11 cellular contexts compared by ENCODE assay signal in the genomic region with DNA sequence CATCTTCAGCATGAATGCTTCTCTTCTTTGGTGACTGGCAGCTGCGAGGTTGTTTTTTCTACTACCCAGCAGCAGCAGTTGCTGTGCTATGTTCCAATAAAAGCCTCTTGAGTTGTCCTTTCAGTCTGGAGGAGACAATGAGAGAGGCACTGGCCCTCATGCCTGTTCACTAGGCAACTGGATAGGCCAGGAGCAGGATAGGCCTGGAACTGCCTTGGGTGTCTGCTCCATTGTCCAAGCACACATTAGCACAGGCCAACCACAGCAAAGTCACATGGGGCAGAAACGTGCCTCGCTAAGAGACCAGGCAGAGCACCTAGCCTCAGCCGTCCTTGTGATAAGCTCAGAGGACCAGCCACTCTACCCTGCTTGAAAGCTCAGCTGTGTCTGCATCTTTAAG.
DNase-seq lines count a peak whose midpoint lies in the region; ATAC-seq and TF ChIP-seq lines count a peak whose summit lies in the region.
"Had no signal": no experiment of that assay in that cellular context is flagged by ENCODE, and none has a peak within 500 bp of the region (broad histone marks: within the 10 kb centered on the region; RNA-seq: fewer than 3 reads in every experiment).

No MANE protein-coding gene starts in this region.

- peak overlapping the region; percentile 1 for H3K4me3 Mint-ChIP-seq in glutamatergic neuron (ENCODE audit: unreplicated experiment)
- H3K4me3 Mint-ChIP-seq in T-helper 2 cell treated with Interferon-gamma antibody and Interleukin-4, amounts not matched to agents 5 μg/mL and 100 μg/mL, for 36 hours = no peak overlapping the region
- H3K4me3 Mint-ChIP-seq in naive thymus-derived CD4-positive, alpha-beta T cell = no peak overlapping the region
- H3K4me3 Mint-ChIP-seq: activated T-cell treated with anti-CD3 and anti-CD28 coated beads, Interleukin-2, amount 50 U/mL, for 24 hours; nephron progenitor cell had no signal

- CTCF ChIA-PET in naive thymus-derived CD4-positive, alpha-beta T cell (lab: Charles Lee) = interaction anchor here (1.2 to 3.4 kb wide), 2 partner anchors 9 kb away, joined by 3 to 11 read pairs; no protein-coding TSS in a partner anchor

- no peaks in the 10 kb centered on the region for H3K36me3 ChIP-seq in naive thymus-derived CD4-positive, alpha-beta T cell (ENCODE audit: control insufficient read depth in 2 of 3, insufficient read depth in 3 of 3, low read length in 3 of 3)
- H3K36me3 ChIP-seq: BLaER1 had no signal

- no peaks in the 10 kb centered on the region for H3K36me3 Mint-ChIP-seq in glutamatergic neuron (ENCODE audit: unreplicated experiment)
- H3K36me3 Mint-ChIP-seq in T-helper 2 cell treated with Interferon-gamma antibody and Interleukin-4, amounts not matched to agents 5 μg/mL and 100 μg/mL, for 36 hours (ENCODE audit: low read depth) = no peaks in the 10 kb centered on the region
- H3K36me3 Mint-ChIP-seq in naive thymus-derived CD4-positive, alpha-beta T cell = no peaks in the 10 kb centered on the region

- POLR2A ChIA-PET in naive thymus-derived CD4-positive, alpha-beta T cell (lab: Charles Lee) = interaction anchor here (0.8 to 2.1 kb wide), 2 partner anchors 8 to 115 kb away, joined by 3 to 8 read pairs; no protein-coding TSS in a partner anchor

- H3K27ac ChIP-seq in naive thymus-derived CD4-positive, alpha-beta T cell (ENCODE audit: low read depth, low read length) = no peak overlapping the region
- H3K27ac ChIP-seq: BLaER1 had no signal

- H3K4me3 ChIP-seq in naive thymus-derived CD4-positive, alpha-beta T cell (ENCODE audit: low read length) = no peak overlapping the region
- H3K4me3 ChIP-seq: BLaER1 had no signal

- no peaks in the 10 kb centered on the region for H3K9me3 ChIP-seq in naive thymus-derived CD4-positive, alpha-beta T cell (ENCODE audit: control insufficient read depth in 2 of 3, low read length in 3 of 3)
- H3K9me3 ChIP-seq: BLaER1 had no signal

- no peaks in the 10 kb centered on the region for H3K4me1 ChIP-seq in naive thymus-derived CD4-positive, alpha-beta T cell (ENCODE audit: control insufficient read depth in 2 of 2, insufficient read depth in 2 of 2, low read length in 2 of 2)

- H3K4me1 Mint-ChIP-seq in glutamatergic neuron (ENCODE audit: low read depth, unreplicated experiment) = peaks cover 78% of the 10 kb centered on the region
- peaks cover 9% of the 10 kb centered on the region for H3K4me1 Mint-ChIP-seq in T-helper 2 cell treated with Interferon-gamma antibody and Interleukin-4, amounts not matched to agents 5 μg/mL and 100 μg/mL, for 36 hours (ENCODE audit: low read depth)
- H3K4me1 Mint-ChIP-seq in naive thymus-derived CD4-positive, alpha-beta T cell = peaks cover 0 to 21% (median 0%) of the 10 kb centered on the region in 7 donors

- H3K27me3 Mint-ChIP-seq in glutamatergic neuron (ENCODE audit: unreplicated experiment) = peaks cover 2% of the 10 kb centered on the region
- H3K27me3 Mint-ChIP-seq in T-helper 2 cell treated with Interferon-gamma antibody and Interleukin-4, amounts not matched to agents 5 μg/mL and 100 μg/mL, for 36 hours (ENCODE audit: low read depth) = no peaks in the 10 kb centered on the region
- no peaks in the 10 kb centered on the region for H3K27me3 Mint-ChIP-seq in naive thymus-derived CD4-positive, alpha-beta T cell
- H3K27me3 Mint-ChIP-seq: activated T-cell treated with anti-CD3 and anti-CD28 coated beads, Interleukin-2, amount 50 U/mL, for 24 hours had no signal

- intact Hi-C loops in naive thymus-derived CD4-positive, alpha-beta T cell (cut with micrococcal nuclease) = no loop called here

- no peak for ATAC-seq in GM21737 (IDR thresholded peaks at IDR 0.05; ENCODE audit: unreplicated experiment)
- no peak for ATAC-seq in naive thymus-derived CD4-positive, alpha-beta T cell

- no peaks in the 10 kb centered on the region for H3K27me3 ChIP-seq in naive thymus-derived CD4-positive, alpha-beta T cell (ENCODE audit: control insufficient read depth in 2 of 2, insufficient read depth in 2 of 2, low read length in 2 of 2)
- H3K27me3 ChIP-seq: BLaER1 had no signal

- H3K27ac Mint-ChIP-seq in glutamatergic neuron (ENCODE audit: unreplicated experiment) = peak overlapping the region; percentile 97
- no peak overlapping the region for H3K27ac Mint-ChIP-seq in T-helper 2 cell treated with Interferon-gamma antibody and Interleukin-4, amounts not matched to agents 5 μg/mL and 100 μg/mL, for 36 hours
- H3K27ac Mint-ChIP-seq in naive thymus-derived CD4-positive, alpha-beta T cell = no peak overlapping the region
- H3K27ac Mint-ChIP-seq: activated T-cell treated with anti-CD3 and anti-CD28 coated beads, Interleukin-2, amount 50 U/mL, for 24 hours; nephron progenitor cell had no signal

- TF ChIP-seq CTCF in glutamatergic neuron (IDR thresholded peaks at IDR 0.05; ENCODE audit: partially characterized antibody, unreplicated experiment) = no peak

- DNase-seq in DMS79 (lab: John Stamatoyannopoulos, UW) (peak; percentile 93), NCI-H345 treated with DMSO at 0.1 percent for 48 hours (lab: John Stamatoyannopoulos, UW; ENCODE audit: unreplicated experiment) (peak; percentile 60), glutamatergic neuron (peak; percentile 74), nucleus accumbens (lab: John Stamatoyannopoulos, UW) (peak in 51 of 56 donors; percentile 15 to 85 (median 57))
- no peak for DNase-seq in activated T-cell treated with anti-CD3 and anti-CD28 coated beads, Interleukin-2, amount 50 U/mL, for 48 hours
- DNase-seq in T-helper 2 cell treated with Interferon-gamma antibody and Interleukin-4, amounts not matched to agents 5 μg/mL and 100 μg/mL, for 36 hours (ENCODE audit: low spot score) = no peak
- DNase-seq in naive thymus-derived CD4-positive, alpha-beta T cell = no peak
- DNase-seq: activated T-cell treated with anti-CD3 and anti-CD28 coated beads, Interleukin-2, amount 50 U/mL, for 24 hours; nephron progenitor cell had no signal

- H3K9me3 Mint-ChIP-seq in glutamatergic neuron (ENCODE audit: unreplicated experiment) = peaks cover 9% of the 10 kb centered on the region
- H3K9me3 Mint-ChIP-seq in T-helper 2 cell treated with Interferon-gamma antibody and Interleukin-4, amounts not matched to agents 5 μg/mL and 100 μg/mL, for 36 hours = no peaks in the 10 kb centered on the region
- H3K9me3 Mint-ChIP-seq in naive thymus-derived CD4-positive, alpha-beta T cell = no peaks in the 10 kb centered on the region
- H3K9me3 Mint-ChIP-seq: activated T-cell treated with anti-CD3 and anti-CD28 coated beads, Interleukin-2, amount 50 U/mL, for 24 hours; nephron progenitor cell had no signal

Comparison
In these comparisons a context has a peak if more than half of its experiments do, and no peak if none do; other contexts are left out.
1. DNase-seq: peak in DMS79 (single experiment), NCI-H345 treated with DMSO at 0.1 percent for 48 hours (single experiment), glutamatergic neuron (single experiment) and nucleus accumbens (51 of 56); none in activated T-cell treated with anti-CD3 and anti-CD28 coated beads, Interleukin-2, amount 50 U/mL, for 48 hours (0 of 2), T-helper 2 cell treated with Interferon-gamma antibody and Interleukin-4, amounts not matched to agents 5 μg/mL and 100 μg/mL, for 36 hours (single experiment) and naive thymus-derived CD4-positive, alpha-beta T cell (0 of 9).